1 cellular context compared by ENCODE assay signal in the genomic region with DNA sequence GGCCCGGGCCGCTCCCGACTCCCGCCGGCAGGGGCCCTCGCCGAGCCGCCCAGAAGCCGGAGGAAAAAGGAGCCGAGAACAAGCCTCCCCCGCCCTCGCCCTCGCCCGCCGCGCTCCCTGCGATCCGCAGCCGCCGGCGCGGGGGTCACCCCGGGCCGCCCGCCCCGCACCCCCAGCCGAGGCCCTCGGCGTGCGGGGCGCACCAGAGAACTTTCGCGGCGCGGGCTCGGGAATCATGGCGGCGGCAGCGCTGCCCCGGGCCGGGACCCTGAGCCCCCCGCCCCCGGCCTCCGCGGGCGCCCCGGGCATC.
A peak's percentile ranks its signal among the peaks of the same experiment; 100 is the strongest.
TF ChIP-seq lines count a peak whose summit lies in the region.

No MANE protein-coding gene starts in this region.

TF ChIP-seq in HepG2, 621 proteins besides CTCF, POLR2A, EP300 and RAD21:
- TF ChIP-seq PHF8 (CRISPR knock-in tag; IDR thresholded peaks at IDR 0.05) (0 out of 2 replicates have a peak, but pooled peaks have one; percentile 15), MXI1 (IDR thresholded peaks at IDR 0.05; ENCODE audit: borderline replicate concordance, low read depth, low read length) (peak; percentile 36; the same call in 1 of the 3 replicates), STAG1 (CRISPR knock-in tag; IDR thresholded peaks at IDR 0.05) (peak; percentile 59), POLR2AphosphoS5 (IDR thresholded peaks at IDR 0.05; ENCODE audit: low read depth, low read length) (no peak), ZFY (CRISPR knock-in tag; IDR thresholded peaks at IDR 0.05) (peak; percentile 12; the same call in 1 of the 2 replicates), MAZ (IDR thresholded peaks at IDR 0.05; ENCODE audit: borderline replicate concordance, low read depth, low read length) (no peak), MAZ (CRISPR knock-in tag; IDR thresholded peaks at IDR 0.05; ENCODE audit: low read depth) (peak; percentile 69; the same call in 1 of the 2 replicates), ZNF24 (IDR thresholded peaks at IDR 0.05) (no peak), AGO2 (optimal IDR thresholded peaks at IDR 0.05; ENCODE audit: low read depth, low read length) (peak; percentile 2), CEBPG (CRISPR knock-in tag; IDR thresholded peaks at IDR 0.05) (no peak), RBFOX2 (IDR thresholded peaks at IDR 0.05; ENCODE audit: low read depth, low read length) (peak; percentile 62)
- TF ChIP-seq, protein P1, sequence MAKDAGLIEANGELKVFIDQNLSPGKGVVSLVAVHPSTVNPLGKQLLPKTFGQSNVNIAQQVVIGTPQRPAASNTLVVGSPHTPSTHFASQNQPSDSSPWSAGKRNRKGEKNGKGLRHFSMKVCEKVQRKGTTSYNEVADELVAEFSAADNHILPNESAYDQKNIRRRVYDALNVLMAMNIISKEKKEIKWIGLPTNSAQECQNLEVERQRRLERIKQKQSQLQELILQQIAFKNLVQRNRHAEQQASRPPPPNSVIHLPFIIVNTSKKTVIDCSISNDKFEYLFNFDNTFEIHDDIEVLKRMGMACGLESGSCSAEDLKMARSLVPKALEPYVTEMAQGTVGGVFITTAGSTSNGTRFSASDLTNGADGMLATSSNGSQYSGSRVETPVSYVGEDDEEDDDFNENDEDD (CRISPR knock-in tag; IDR thresholded peaks at IDR 0.05; ENCODE audit: borderline replicate concordance) = 0 out of 2 replicates have a peak, but pooled peaks have one; percentile 5
TF ChIP-seq in HepG2: peak in this region for 8.
